ENCODE assay signal across 8 cellular contexts in genomic region chr12:54324617-54325441, GRCh38. TPM values are rescaled to one million over a fixed set of nuclear protein-coding genes. Genes with fewer than 3 reads are reported as not detected.
DNase-seq lines count a peak whose midpoint lies in the region; ATAC-seq and TF ChIP-seq lines count a peak whose summit lies in the region.

Gene COPZ1, plus strand, starts transcription at chr12:54325131. Its CDS starts 33 bp downstream, at chr12:54325164.

- CTCF ChIA-PET in WTC11 (lab: Charles Lee): interaction anchor here (0.6 to 5.8 kb wide), 59 partner anchors 10 to 600 kb away, joined by 3 to 130 read pairs (median 5); partner anchors contain the start of genes CBX5, HNRNPA1, NFE2 and SMUG1

- ATAC-seq in HG03196 (IDR thresholded peaks at IDR 0.05; ENCODE audit: unreplicated experiment) (peak; percentile 98), WTC11 (peak; percentile 97)

- in situ Hi-C loops in GM18951 (cut with MboI; ENCODE audit: low sequenced_read_pairs, unreplicated experiment): no loop called here

- H3K27me3 Mint-ChIP-seq in WTC11 (ENCODE audit: low read depth) (peaks cover 3% of the 10 kb centered on the region; the same call in 1 of the 2 replicates), immature natural killer cell (ENCODE audit: low read depth in 3 of 3) (peaks cover 5 to 8% (median 7%) of the 10 kb centered on the region in 3 donors)

- no peaks in the 10 kb centered on the region for H3K9me3 Mint-ChIP-seq in WTC11
- H3K9me3 Mint-ChIP-seq in immature natural killer cell: no peaks in the 10 kb centered on the region

- H3K4me3 Mint-ChIP-seq in WTC11: peak within 1 kb of the TSS; percentile 100
- peak within 1 kb of the TSS; percentile 95 to 100 (median 98) for H3K4me3 Mint-ChIP-seq in immature natural killer cell

- no peaks in the 10 kb centered on the region for H3K36me3 Mint-ChIP-seq in WTC11
- H3K36me3 Mint-ChIP-seq in immature natural killer cell: peaks cover 0 to 3% (median 0%) of the 10 kb centered on the region in 3 donors

- DNase-seq in AG09319 (ENCODE audit: extremely low read depth, low read depth): peak; percentile 99
- peak; percentile 100 for DNase-seq in NCI-H226
- DNase-seq in WTC11 (ENCODE audit: low spot score): peak; percentile 94
- peak; percentile 100 for DNase-seq in cardiac fibroblast (ENCODE audit: low read depth in 2 of 2)
- peak; percentile 94 to 96 (median 94) for DNase-seq in immature natural killer cell
- DNase-seq in smooth muscle cell of the brain vasculature (ENCODE audit: low read depth, low spot score): peak; percentile 99

- H3K4me3 ChIP-seq in cardiac fibroblast (replicated peaks in 1 of 2; ENCODE audit: low read depth in 2 of 2, low read length in 2 of 2): peak within 1 kb of the TSS; percentile 72 to 93

- H3K4me1 Mint-ChIP-seq in WTC11 (peaks cover 24% of the 10 kb centered on the region), immature natural killer cell (peaks cover 31 to 48% of the 10 kb centered on the region in 2 donors)

- POLR2A ChIA-PET in WTC11 (lab: Charles Lee): interaction anchor here (0.6 to 2.2 kb wide), 12 partner anchors 10 to 123 kb away, joined by 3 to 21 read pairs (median 3); partner anchors contain the start of genes CBX5 and HNRNPA1

- peak within 1 kb of the TSS; percentile 98 for H3K27ac Mint-ChIP-seq in WTC11
- peak within 1 kb of the TSS; percentile 94 to 100 (median 96) for H3K27ac Mint-ChIP-seq in immature natural killer cell

- TF ChIP-seq POLR2A in GM18951 (IDR thresholded peaks at IDR 0.05; ENCODE audit: extremely low read depth, insufficient read depth, insufficient read length): peak; percentile 75

- TF ChIP-seq CTCF in AG09319 (IDR thresholded peaks at IDR 0.05; ENCODE audit: low read depth, low read length) (peak; percentile 80), WTC11 (IDR thresholded peaks at IDR 0.05) (peak; percentile 84), cardiac fibroblast (IDR thresholded peaks at IDR 0.05; ENCODE audit: low read depth, low read length) (peak; percentile 71)

TF ChIP-seq in WTC11, 78 proteins besides CTCF, POLR2A, EP300 and RAD21:
- TF ChIP-seq ATF3 (CRISPR knock-in tag; conservative IDR thresholded peaks at IDR 0.05): no peak
- TF ChIP-seq FOXK1 (CRISPR knock-in tag; IDR thresholded peaks at IDR 0.05): peak; percentile 63; the same call in 1 of the 2 replicates
- TF ChIP-seq USF2 (CRISPR knock-in tag; IDR thresholded peaks at IDR 0.05): peak; percentile 90
- no peak for TF ChIP-seq ATF2 (CRISPR knock-in tag; IDR thresholded peaks at IDR 0.05; ENCODE audit: borderline replicate concordance, low read depth)
- no peak for TF ChIP-seq PRRX2 (CRISPR knock-in tag; IDR thresholded peaks at IDR 0.05)
- peak; percentile 91 for TF ChIP-seq NFYB (CRISPR knock-in tag; conservative IDR thresholded peaks at IDR 0.05; ENCODE audit: low read depth)
- TF ChIP-seq USF1 (CRISPR knock-in tag; IDR thresholded peaks at IDR 0.05): peak; percentile 86
- TF ChIP-seq SP1 (CRISPR knock-in tag; conservative IDR thresholded peaks at IDR 0.05): peak; percentile 78

RNA-seq across cellular contexts. Expression of gene COPZ1, which starts in this region (rescaled TPM):
- 98.2 to 116 TPM (median 115 TPM) in 3 replicates for total RNA-seq in WTC11 (2021)
- polyA plus RNA-seq in immature natural killer cell: 100 to 1,000 TPM; 202 to 341 (median 202) TPM

Comparison
In these comparisons a context has a peak if more than half of its experiments do, and no peak if none do; other contexts are left out.
1. Peak in every context shown above with its lines: DNase-seq, ATAC-seq and H3K4me3 ChIP-seq.